Comparison of ENCODE assay signal across 2 cellular contexts in the genomic region with DNA sequence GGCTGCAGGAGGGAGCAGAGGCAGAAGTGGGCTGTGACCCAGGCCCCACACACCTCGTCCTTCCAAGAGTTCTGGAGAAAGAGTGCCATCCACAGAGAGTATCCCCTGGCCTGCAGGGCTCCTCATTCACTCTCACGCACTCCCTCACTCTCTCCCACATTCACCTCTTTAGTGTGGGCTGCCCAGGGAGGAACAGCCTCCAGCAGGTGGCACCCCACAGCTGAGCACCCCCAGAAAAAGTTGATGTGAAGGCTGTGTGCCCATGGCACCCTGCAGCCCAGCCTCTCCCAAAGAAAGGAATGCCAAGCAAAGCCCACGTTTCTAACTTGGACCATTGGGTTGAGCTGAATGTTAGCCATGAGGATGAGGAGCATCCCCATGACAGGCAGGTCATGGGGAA.
TF ChIP-seq lines count a peak whose summit lies in the region.

No MANE protein-coding gene starts in this region.

TF ChIP-seq in GM23338, 12 proteins besides CTCF, POLR2A, EP300 and RAD21 (continues in another document):
- TF ChIP-seq REST (IDR thresholded peaks at IDR 0.05; ENCODE audit: unreplicated experiment) = no peak
- no peak for TF ChIP-seq ZNF331 (CRISPR knock-in tag; IDR thresholded peaks at IDR 0.05; ENCODE audit: low read depth)
- no peak for TF ChIP-seq JUNB (IDR thresholded peaks at IDR 0.05; ENCODE audit: unreplicated experiment)
- TF ChIP-seq CREB1 (CRISPR knock-in tag; IDR thresholded peaks at IDR 0.05; ENCODE audit: low read depth) = no peak
- no peak for TF ChIP-seq ZNF114 (CRISPR knock-in tag; IDR thresholded peaks at IDR 0.05)
- no peak for TF ChIP-seq POLR2AphosphoS5 (IDR thresholded peaks at IDR 0.05; ENCODE audit: low read depth)
- TF ChIP-seq, protein P1, sequence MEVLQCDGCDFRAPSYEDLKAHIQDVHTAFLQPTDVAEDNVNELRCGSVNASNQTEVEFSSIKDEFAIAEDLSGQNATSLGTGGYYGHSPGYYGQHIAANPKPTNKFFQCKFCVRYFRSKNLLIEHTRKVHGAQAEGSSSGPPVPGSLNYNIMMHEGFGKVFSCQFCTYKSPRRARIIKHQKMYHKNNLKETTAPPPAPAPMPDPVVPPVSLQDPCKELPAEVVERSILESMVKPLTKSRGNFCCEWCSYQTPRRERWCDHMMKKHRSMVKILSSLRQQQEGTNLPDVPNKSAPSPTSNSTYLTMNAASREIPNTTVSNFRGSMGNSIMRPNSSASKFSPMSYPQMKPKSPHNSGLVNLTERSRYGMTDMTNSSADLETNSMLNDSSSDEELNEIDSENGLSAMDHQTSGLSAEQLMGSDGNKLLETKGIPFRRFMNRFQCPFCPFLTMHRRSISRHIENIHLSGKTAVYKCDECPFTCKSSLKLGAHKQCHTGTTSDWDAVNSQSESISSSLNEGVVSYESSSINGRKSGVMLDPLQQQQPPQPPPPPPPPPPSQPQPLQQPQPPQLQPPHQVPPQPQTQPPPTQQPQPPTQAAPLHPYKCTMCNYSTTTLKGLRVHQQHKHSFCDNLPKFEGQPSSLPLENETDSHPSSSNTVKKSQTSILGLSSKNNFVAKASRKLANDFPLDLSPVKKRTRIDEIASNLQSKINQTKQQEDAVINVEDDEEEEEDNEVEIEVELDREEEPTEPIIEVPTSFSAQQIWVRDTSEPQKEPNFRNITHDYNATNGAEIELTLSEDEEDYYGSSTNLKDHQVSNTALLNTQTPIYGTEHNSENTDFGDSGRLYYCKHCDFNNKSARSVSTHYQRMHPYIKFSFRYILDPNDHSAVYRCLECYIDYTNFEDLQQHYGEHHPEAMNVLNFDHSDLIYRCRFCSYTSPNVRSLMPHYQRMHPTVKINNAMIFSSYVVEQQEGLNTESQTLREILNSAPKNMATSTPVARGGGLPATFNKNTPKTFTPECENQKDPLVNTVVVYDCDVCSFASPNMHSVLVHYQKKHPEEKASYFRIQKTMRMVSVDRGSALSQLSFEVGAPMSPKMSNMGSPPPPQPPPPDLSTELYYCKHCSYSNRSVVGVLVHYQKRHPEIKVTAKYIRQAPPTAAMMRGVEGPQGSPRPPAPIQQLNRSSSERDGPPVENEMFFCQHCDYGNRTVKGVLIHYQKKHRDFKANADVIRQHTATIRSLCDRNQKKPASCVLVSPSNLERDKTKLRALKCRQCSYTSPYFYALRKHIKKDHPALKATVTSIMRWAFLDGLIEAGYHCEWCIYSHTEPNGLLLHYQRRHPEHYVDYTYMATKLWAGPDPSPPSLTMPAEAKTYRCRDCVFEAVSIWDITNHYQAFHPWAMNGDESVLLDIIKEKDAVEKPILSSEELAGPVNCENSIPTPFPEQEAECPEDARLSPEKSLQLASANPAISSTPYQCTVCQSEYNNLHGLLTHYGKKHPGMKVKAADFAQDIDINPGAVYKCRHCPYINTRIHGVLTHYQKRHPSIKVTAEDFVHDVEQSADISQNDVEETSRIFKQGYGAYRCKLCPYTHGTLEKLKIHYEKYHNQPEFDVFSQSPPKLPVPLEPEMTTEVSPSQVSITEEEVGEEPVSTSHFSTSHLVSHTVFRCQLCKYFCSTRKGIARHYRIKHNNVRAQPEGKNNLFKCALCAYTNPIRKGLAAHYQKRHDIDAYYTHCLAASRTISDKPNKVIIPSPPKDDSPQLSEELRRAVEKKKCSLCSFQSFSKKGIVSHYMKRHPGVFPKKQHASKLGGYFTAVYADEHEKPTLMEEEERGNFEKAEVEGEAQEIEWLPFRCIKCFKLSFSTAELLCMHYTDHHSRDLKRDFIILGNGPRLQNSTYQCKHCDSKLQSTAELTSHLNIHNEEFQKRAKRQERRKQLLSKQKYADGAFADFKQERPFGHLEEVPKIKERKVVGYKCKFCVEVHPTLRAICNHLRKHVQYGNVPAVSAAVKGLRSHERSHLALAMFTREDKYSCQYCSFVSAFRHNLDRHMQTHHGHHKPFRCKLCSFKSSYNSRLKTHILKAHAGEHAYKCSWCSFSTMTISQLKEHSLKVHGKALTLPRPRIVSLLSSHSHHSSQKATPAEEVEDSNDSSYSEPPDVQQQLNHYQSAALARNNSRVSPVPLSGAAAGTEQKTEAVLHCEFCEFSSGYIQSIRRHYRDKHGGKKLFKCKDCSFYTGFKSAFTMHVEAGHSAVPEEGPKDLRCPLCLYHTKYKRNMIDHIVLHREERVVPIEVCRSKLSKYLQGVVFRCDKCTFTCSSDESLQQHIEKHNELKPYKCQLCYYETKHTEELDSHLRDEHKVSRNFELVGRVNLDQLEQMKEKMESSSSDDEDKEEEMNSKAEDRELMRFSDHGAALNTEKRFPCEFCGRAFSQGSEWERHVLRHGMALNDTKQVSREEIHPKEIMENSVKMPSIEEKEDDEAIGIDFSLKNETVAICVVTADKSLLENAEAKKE (CRISPR knock-in tag; IDR thresholded peaks at IDR 0.05) = no peak
- TF ChIP-seq EZH2phosphoT487 (IDR thresholded peaks at IDR 0.05; ENCODE audit: unreplicated experiment) = no peak
- no peak for TF ChIP-seq NANOG (IDR thresholded peaks at IDR 0.05; ENCODE audit: borderline replicate concordance)
- no peak for TF ChIP-seq EZH2 (IDR thresholded peaks at IDR 0.05; ENCODE audit: low read depth, unreplicated experiment)

TF ChIP-seq in GM12878, 131 proteins besides CTCF, POLR2A, EP300 and RAD21:
- TF ChIP-seq, protein P2, sequence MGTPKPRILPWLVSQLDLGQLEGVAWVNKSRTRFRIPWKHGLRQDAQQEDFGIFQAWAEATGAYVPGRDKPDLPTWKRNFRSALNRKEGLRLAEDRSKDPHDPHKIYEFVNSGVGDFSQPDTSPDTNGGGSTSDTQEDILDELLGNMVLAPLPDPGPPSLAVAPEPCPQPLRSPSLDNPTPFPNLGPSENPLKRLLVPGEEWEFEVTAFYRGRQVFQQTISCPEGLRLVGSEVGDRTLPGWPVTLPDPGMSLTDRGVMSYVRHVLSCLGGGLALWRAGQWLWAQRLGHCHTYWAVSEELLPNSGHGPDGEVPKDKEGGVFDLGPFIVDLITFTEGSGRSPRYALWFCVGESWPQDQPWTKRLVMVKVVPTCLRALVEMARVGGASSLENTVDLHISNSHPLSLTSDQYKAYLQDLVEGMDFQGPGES (IDR thresholded peaks at IDR 0.05) = no peak
- peak; percentile 25; the same call in 1 of the 2 replicates for TF ChIP-seq SMC3 (IDR thresholded peaks at IDR 0.05; ENCODE audit: borderline replicate concordance, low read length)
TF ChIP-seq in GM12878: peak in this region for 1.
